ENCODE assay signal across 20 cellular contexts in genomic region chr7:74488518-74488917, GRCh38. TPM values are rescaled to one million over a fixed set of nuclear protein-coding genes. Genes with fewer than 3 reads are reported as not detected.
"Had no signal": no experiment of that assay in that cellular context is flagged by ENCODE, and none has a peak within 500 bp of the region (broad histone marks: within the 10 kb centered on the region; RNA-seq: fewer than 3 reads in every experiment).

No MANE protein-coding gene starts in this region.

- H3K4me1 Mint-ChIP-seq: central memory CD8-positive, alpha-beta T cell; endodermal cell; natural killer cell had no signal

- H3K36me3 Mint-ChIP-seq: natural killer cell had no signal

- FAIRE-seq: keratinocyte had no signal

- H3K27ac ChIP-seq: colonic mucosa, esophagus muscularis mucosa, lower lobe of right lung, parathyroid adenoma, prostate gland, right atrium auricular region, sigmoid colon, thyroid gland, upper lobe of right lung, uterus had no signal

- H3K9me3 ChIP-seq: colonic mucosa, lower lobe of right lung, prostate gland, sigmoid colon, stomach, thyroid gland, upper lobe of right lung, uterus had no signal

- DNase-seq: colonic mucosa; effector CD8-positive, alpha-beta T cell; endodermal cell; foreskin melanocyte; left ventricle myocardium superior; lower lobe of right lung; natural killer cell; sigmoid colon; stimulated activated naive CD4-positive, alpha-beta T cell; stomach; thyroid gland; upper lobe of right lung; uterus had no signal

- H3K9ac ChIP-seq: parathyroid adenoma had no signal

- H3K36me3 ChIP-seq: colonic mucosa, esophagus muscularis mucosa, lower lobe of right lung, prostate gland, right atrium auricular region, sigmoid colon, stomach, thyroid gland, upper lobe of right lung, uterus had no signal

- ATAC-seq: left ventricle myocardium superior, lower lobe of right lung, natural killer cell, upper lobe of right lung had no signal

- H3K4me3 Mint-ChIP-seq: central memory CD8-positive, alpha-beta T cell; dendritic cell treated with granulocyte-macrophage colony-stimulating factor and Interleukin-4, amounts not matched to agents 40 ng/mL and 50 ng/mL, for 4 days; endodermal cell; natural killer cell had no signal

- H3K27me3 ChIP-seq: colonic mucosa, esophagus muscularis mucosa, right atrium auricular region, sigmoid colon, stomach, thyroid gland, upper lobe of right lung, uterus had no signal

- H2AFZ ChIP-seq: parathyroid adenoma had no signal

- H3K27ac Mint-ChIP-seq: dendritic cell treated with granulocyte-macrophage colony-stimulating factor and Interleukin-4, amounts not matched to agents 40 ng/mL and 50 ng/mL, for 4 days; endodermal cell; natural killer cell had no signal

- H3K4me1 ChIP-seq: colonic mucosa, parathyroid adenoma, uterus had no signal

- H3K4me3 ChIP-seq: colonic mucosa, esophagus muscularis mucosa, lower lobe of right lung, prostate gland, right atrium auricular region, sigmoid colon, stomach, thyroid gland, upper lobe of right lung, uterus had no signal

RNA-seq across cellular contexts. Expression of gene GTF2IRD1, which starts 34.8 kb away (rescaled TPM):
- total RNA-seq: natural killer cell had no signal
